23 cellular contexts compared by ENCODE assay signal in genomic region chr19:42628411-42629135, GRCh38. TPM values are rescaled to one million over a fixed set of nuclear protein-coding genes. Genes with fewer than 3 reads are reported as not detected.
A peak's percentile ranks its signal among the peaks of the same experiment; 100 is the strongest.
DNase-seq lines count a peak whose midpoint lies in the region; ATAC-seq and TF ChIP-seq lines count a peak whose summit lies in the region.
"Had no signal": no experiment of that assay in that cellular context is flagged by ENCODE, and none has a peak within 500 bp of the region (broad histone marks: within the 10 kb centered on the region; RNA-seq: fewer than 3 reads in every experiment).

No MANE protein-coding gene starts in this region.

- H3K27me3 ChIP-seq in MM.1S (replicated peaks; ENCODE audit: insufficient read depth, low read length) (no peaks in the 10 kb centered on the region), Karpas-422 (ENCODE audit: low read length) (no peaks in the 10 kb centered on the region)
- H3K27me3 ChIP-seq: breast epithelium, stomach had no signal

- peaks cover 16% of the 10 kb centered on the region for H3K4me1 Mint-ChIP-seq in activated naive CD8-positive, alpha-beta T cell treated with anti-CD3 and anti-CD28 coated beads for 36 hours
- peaks cover 27% of the 10 kb centered on the region for H3K4me1 Mint-ChIP-seq in stimulated activated naive CD8-positive, alpha-beta T cell treated with anti-CD3 and anti-CD28 coated beads, Interleukin-15, Interleukin-2, amounts not matched to agents 100 ng/mL and 50 ng/mL, for 24 hours (ENCODE audit: low read depth)
- H3K4me1 Mint-ChIP-seq: T-cell had no signal

- H3K36me3 ChIP-seq in MM.1S (replicated peaks; ENCODE audit: insufficient read depth, low read length): no peaks in the 10 kb centered on the region
- H3K36me3 ChIP-seq in Karpas-422 (ENCODE audit: insufficient read depth, low read length): no peaks in the 10 kb centered on the region
- H3K36me3 ChIP-seq: breast epithelium, stomach had no signal

- H3K9ac ChIP-seq in MM.1S (ENCODE audit: low read length) (no peak overlapping the region), Karpas-422 (ENCODE audit: low read length) (no peak overlapping the region)

- no peak overlapping the region for H2AFZ ChIP-seq in MM.1S (ENCODE audit: low read length)
- no peak overlapping the region for H2AFZ ChIP-seq in Karpas-422 (ENCODE audit: low read length)

- H3K4me2 ChIP-seq in MM.1S (ENCODE audit: low read depth, low read length): peak overlapping the region; percentile 7; the same call in 1 of the 2 replicates
- H3K4me2 ChIP-seq in Karpas-422 (ENCODE audit: low read depth, low read length, poor library complexity, severe bottlenecking): no peak overlapping the region

- H3K4me3 ChIP-seq in MM.1S (ENCODE audit: low read length): no peak overlapping the region
- no peak overlapping the region for H3K4me3 ChIP-seq in Karpas-422 (ENCODE audit: low read length)
- H3K4me3 ChIP-seq: breast epithelium, stomach had no signal

- no peak for TF ChIP-seq CTCF in MM.1S (IDR thresholded peaks at IDR 0.05; ENCODE audit: low read length)

- no peaks in the 10 kb centered on the region for H3K9me3 ChIP-seq in MM.1S (replicated peaks; ENCODE audit: insufficient read depth, low read length)
- H3K9me3 ChIP-seq in Karpas-422 (ENCODE audit: low read length): no peaks in the 10 kb centered on the region
- H3K9me3 ChIP-seq: breast epithelium, stomach had no signal

- H3K27ac ChIP-seq in MM.1S (ENCODE audit: low read length): no peak overlapping the region
- no peak overlapping the region for H3K27ac ChIP-seq in Karpas-422 (ENCODE audit: low read length)
- H3K27ac ChIP-seq: breast epithelium, stomach had no signal

- H3K4me3 Mint-ChIP-seq in activated naive CD8-positive, alpha-beta T cell treated with anti-CD3 and anti-CD28 coated beads for 36 hours: no peak overlapping the region
- no peak overlapping the region for H3K4me3 Mint-ChIP-seq in stimulated activated naive CD8-positive, alpha-beta T cell treated with anti-CD3 and anti-CD28 coated beads, Interleukin-15, Interleukin-2, amounts not matched to agents 100 ng/mL and 50 ng/mL, for 24 hours
- H3K4me3 Mint-ChIP-seq: CD8-positive, alpha-beta memory T cell; T-cell had no signal

- H4K20me1 ChIP-seq in MM.1S (ENCODE audit: insufficient read depth, low read length): no peaks in the 10 kb centered on the region
- H4K20me1 ChIP-seq in Karpas-422 (ENCODE audit: insufficient read depth, low read depth, low read length): no peaks in the 10 kb centered on the region

- H3K36me3 Mint-ChIP-seq in activated naive CD8-positive, alpha-beta T cell treated with anti-CD3 and anti-CD28 coated beads for 36 hours: no peaks in the 10 kb centered on the region
- H3K36me3 Mint-ChIP-seq in stimulated activated naive CD8-positive, alpha-beta T cell treated with anti-CD3 and anti-CD28 coated beads, Interleukin-15, Interleukin-2, amounts not matched to agents 100 ng/mL and 50 ng/mL, for 24 hours (ENCODE audit: low read depth): no peaks in the 10 kb centered on the region
- H3K36me3 Mint-ChIP-seq: CD8-positive, alpha-beta memory T cell; T-cell had no signal

- H3K9me2 ChIP-seq in MM.1S (replicated peaks; ENCODE audit: insufficient read depth, low read length) (no peaks in the 10 kb centered on the region; the same call in 1 of the 2 replicates), Karpas-422 (replicated peaks; ENCODE audit: insufficient read depth, low read length) (no peaks in the 10 kb centered on the region)

- no peaks in the 10 kb centered on the region for H3K9me3 Mint-ChIP-seq in activated naive CD8-positive, alpha-beta T cell treated with anti-CD3 and anti-CD28 coated beads for 36 hours
- H3K9me3 Mint-ChIP-seq in stimulated activated naive CD8-positive, alpha-beta T cell treated with anti-CD3 and anti-CD28 coated beads, Interleukin-15, Interleukin-2, amounts not matched to agents 100 ng/mL and 50 ng/mL, for 24 hours: no peaks in the 10 kb centered on the region
- H3K9me3 Mint-ChIP-seq: CD8-positive, alpha-beta memory T cell had no signal

- H3F3A ChIP-seq in MM.1S (ENCODE audit: insufficient read depth, low read length): no peaks in the 10 kb centered on the region

- peak in 2 of 3 donors; percentile 8 to 19 for DNase-seq in stimulated activated CD4-positive, alpha-beta T cell treated with anti-CD3 and anti-CD28 coated beads, Interleukin-12 subunit alpha, Interleukin-12 subunit beta, amount 100 ng/mL, for 48 hours (ENCODE audit: low read depth in 2 of 3, low spot score in 1 of 3)
- no peak for DNase-seq in stimulated activated CD4-positive, alpha-beta T cell treated with anti-CD3 and anti-CD28 coated beads, Interleukin-4, amount 100 ng/mL, for 1 hour
- DNase-seq in MM.1S (peak; percentile 50), AG20443 (ENCODE audit: low spot score) (no peak), Karpas-422 (no peak)
- DNase-seq in activated naive CD8-positive, alpha-beta T cell treated with anti-CD3 and anti-CD28 coated beads for 36 hours: peak; percentile 21
- DNase-seq: CD8-positive, alpha-beta memory T cell; DMS79; GOT3; kidney; NCI-H1436 treated with DMSO at 0.1 percent for 48 hours; NCI-H2171; NCI-H526; nucleus accumbens; SIG-M5; stomach; T-cell; trophoblast cell had no signal

- H3K79me2 ChIP-seq in MM.1S (ENCODE audit: low read length): no peaks in the 10 kb centered on the region
- no peaks in the 10 kb centered on the region for H3K79me2 ChIP-seq in Karpas-422 (ENCODE audit: low read length)

- ATAC-seq in GM18502 (IDR thresholded peaks at IDR 0.05; ENCODE audit: poor library complexity, unreplicated experiment): no peak
- ATAC-seq: T-cell had no signal

- H3K4me1 ChIP-seq in MM.1S (ENCODE audit: low read length) (peaks cover 13% of the 10 kb centered on the region), Karpas-422 (ENCODE audit: low read length) (no peaks in the 10 kb centered on the region)
- H3K4me1 ChIP-seq: breast epithelium, stomach had no signal

- peaks cover 17% of the 10 kb centered on the region for H3K27me3 Mint-ChIP-seq in activated naive CD8-positive, alpha-beta T cell treated with anti-CD3 and anti-CD28 coated beads for 36 hours
- peaks cover 17% of the 10 kb centered on the region for H3K27me3 Mint-ChIP-seq in stimulated activated naive CD8-positive, alpha-beta T cell treated with anti-CD3 and anti-CD28 coated beads, Interleukin-15, Interleukin-2, amounts not matched to agents 100 ng/mL and 50 ng/mL, for 24 hours

- peak overlapping the region; percentile 54 for H3K27ac Mint-ChIP-seq in activated naive CD8-positive, alpha-beta T cell treated with anti-CD3 and anti-CD28 coated beads for 36 hours
- H3K27ac Mint-ChIP-seq in stimulated activated naive CD8-positive, alpha-beta T cell treated with anti-CD3 and anti-CD28 coated beads, Interleukin-15, Interleukin-2, amounts not matched to agents 100 ng/mL and 50 ng/mL, for 24 hours: peak overlapping the region; percentile 75
- H3K27ac Mint-ChIP-seq: CD8-positive, alpha-beta memory T cell; T-cell had no signal

RNA-seq across cellular contexts. Expression of gene CEACAM8, which starts 33.8 kb away (rescaled TPM):
- not detected for total RNA-seq in activated naive CD8-positive, alpha-beta T cell treated with anti-CD3 and anti-CD28 coated beads for 36 hours
- not detected in 2 replicates for total RNA-seq in Karpas-422 (2014; rRNA removed; shearing (Covaris generic); ENCODE audit: low replicate concordance)
- total RNA-seq: breast epithelium; CD8-positive, alpha-beta memory T cell; dermis microvascular lymphatic vessel endothelial cell; kidney; mammary epithelial cell; T-cell had no signal

Comparison
In these comparisons a context has a peak if more than half of its experiments do, and no peak if none do; other contexts are left out.
1. DNase-seq: peak in stimulated activated CD4-positive, alpha-beta T cell treated with anti-CD3 and anti-CD28 coated beads, Interleukin-12 subunit alpha, Interleukin-12 subunit beta, amount 100 ng/mL, for 48 hours (2 of 3), MM.1S (single experiment) and activated naive CD8-positive, alpha-beta T cell treated with anti-CD3 and anti-CD28 coated beads for 36 hours (single experiment); none in stimulated activated CD4-positive, alpha-beta T cell treated with anti-CD3 and anti-CD28 coated beads, Interleukin-4, amount 100 ng/mL, for 1 hour (single experiment), AG20443 (single experiment) and Karpas-422 (single experiment).